ENCODE assay signal across 1 cellular context in the genomic region with DNA sequence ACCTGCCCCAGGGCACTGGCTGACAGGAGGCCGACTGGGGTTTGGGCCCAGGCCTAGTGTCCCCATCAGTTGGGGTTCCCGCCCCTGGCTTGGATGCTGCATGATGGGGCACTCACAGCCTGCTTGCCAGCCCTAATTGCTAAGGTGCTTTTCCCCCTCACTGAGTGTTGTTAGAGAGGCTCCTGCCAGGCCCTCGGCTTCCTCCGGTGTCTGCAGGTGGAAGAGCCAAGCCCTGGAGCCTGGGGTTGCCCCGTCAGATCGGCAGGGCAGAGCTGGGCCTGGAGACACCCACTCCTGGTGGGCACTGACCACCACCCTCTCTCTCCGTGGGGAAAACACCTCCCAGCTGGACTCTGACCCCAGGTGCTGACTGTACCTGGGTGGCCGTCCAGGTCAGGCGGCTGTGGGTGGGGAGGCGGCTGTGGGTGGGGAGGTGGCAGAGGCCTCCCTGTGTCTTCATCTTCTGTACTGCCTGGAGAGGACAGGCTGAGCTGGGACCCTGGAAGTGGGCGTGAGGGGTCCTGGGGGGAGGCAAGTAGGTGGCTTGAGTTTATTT.
TF ChIP-seq lines count a peak whose summit lies in the region.

No MANE protein-coding gene starts in this region.

TF ChIP-seq in HepG2, 621 proteins besides CTCF, POLR2A, EP300 and RAD21 (continues in another document):
- no peak for TF ChIP-seq ZNF234 (CRISPR knock-in tag; conservative IDR thresholded peaks at IDR 0.05)
- no peak for TF ChIP-seq ZNF414 (CRISPR knock-in tag; IDR thresholded peaks at IDR 0.05)
- 0 out of 2 replicates have a peak, but pooled peaks have one; percentile 39 for TF ChIP-seq ARID2 (CRISPR knock-in tag; IDR thresholded peaks at IDR 0.05; ENCODE audit: borderline replicate concordance)
- TF ChIP-seq ZNF609 (CRISPR knock-in tag; IDR thresholded peaks at IDR 0.05; ENCODE audit: borderline replicate concordance): no peak
- TF ChIP-seq ARNTL (CRISPR knock-in tag; IDR thresholded peaks at IDR 0.05): no peak
- 0 out of 2 replicates have a peak, but pooled peaks have one; percentile 9 for TF ChIP-seq TAF1 (CRISPR knock-in tag; IDR thresholded peaks at IDR 0.05)
- TF ChIP-seq ZNF501 (CRISPR knock-in tag; IDR thresholded peaks at IDR 0.05): no peak
- TF ChIP-seq RBM39 (IDR thresholded peaks at IDR 0.05; ENCODE audit: low read depth, low read length, poor library complexity, severe bottlenecking): peak; percentile 24
- 0 out of 2 replicates have a peak, but pooled peaks have one; percentile 12 for TF ChIP-seq HES4 (CRISPR knock-in tag; IDR thresholded peaks at IDR 0.05; ENCODE audit: borderline replicate concordance)
- 0 out of 2 replicates have a peak, but pooled peaks have one; percentile 8 for TF ChIP-seq JUN (CRISPR knock-in tag; IDR thresholded peaks at IDR 0.05)
- TF ChIP-seq SOX13 (IDR thresholded peaks at IDR 0.05): no peak
- no peak for TF ChIP-seq SOX13 (CRISPR knock-in tag; conservative IDR thresholded peaks at IDR 0.05 in 1 of 2, IDR thresholded peaks at IDR 0.05 in 1 of 2)
- 0 out of 2 replicates have a peak, but pooled peaks have one; percentile 33 for TF ChIP-seq BORCS8-MEF2B (CRISPR knock-in tag; IDR thresholded peaks at IDR 0.05)
- no peak for TF ChIP-seq ZFP1 (CRISPR knock-in tag; IDR thresholded peaks at IDR 0.05)
- TF ChIP-seq ZNF724P (CRISPR knock-in tag; IDR thresholded peaks at IDR 0.05; ENCODE audit: borderline replicate concordance): no peak
- TF ChIP-seq ZBTB49 (CRISPR knock-in tag; IDR thresholded peaks at IDR 0.05; ENCODE audit: borderline replicate concordance): no peak
- TF ChIP-seq CAMTA2 (CRISPR knock-in tag; IDR thresholded peaks at IDR 0.05; ENCODE audit: borderline replicate concordance): 0 out of 2 replicates have a peak, but pooled peaks have one; percentile 1
- TF ChIP-seq, protein P1, sequence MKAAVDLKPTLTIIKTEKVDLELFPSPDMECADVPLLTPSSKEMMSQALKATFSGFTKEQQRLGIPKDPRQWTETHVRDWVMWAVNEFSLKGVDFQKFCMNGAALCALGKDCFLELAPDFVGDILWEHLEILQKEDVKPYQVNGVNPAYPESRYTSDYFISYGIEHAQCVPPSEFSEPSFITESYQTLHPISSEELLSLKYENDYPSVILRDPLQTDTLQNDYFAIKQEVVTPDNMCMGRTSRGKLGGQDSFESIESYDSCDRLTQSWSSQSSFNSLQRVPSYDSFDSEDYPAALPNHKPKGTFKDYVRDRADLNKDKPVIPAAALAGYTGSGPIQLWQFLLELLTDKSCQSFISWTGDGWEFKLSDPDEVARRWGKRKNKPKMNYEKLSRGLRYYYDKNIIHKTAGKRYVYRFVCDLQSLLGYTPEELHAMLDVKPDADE (CRISPR knock-in tag; IDR thresholded peaks at IDR 0.05): no peak
- peak; percentile 32; the same call in 1 of the 2 replicates for TF ChIP-seq ZNF616 (CRISPR knock-in tag; IDR thresholded peaks at IDR 0.05; ENCODE audit: low read depth)
- TF ChIP-seq, protein P2, sequence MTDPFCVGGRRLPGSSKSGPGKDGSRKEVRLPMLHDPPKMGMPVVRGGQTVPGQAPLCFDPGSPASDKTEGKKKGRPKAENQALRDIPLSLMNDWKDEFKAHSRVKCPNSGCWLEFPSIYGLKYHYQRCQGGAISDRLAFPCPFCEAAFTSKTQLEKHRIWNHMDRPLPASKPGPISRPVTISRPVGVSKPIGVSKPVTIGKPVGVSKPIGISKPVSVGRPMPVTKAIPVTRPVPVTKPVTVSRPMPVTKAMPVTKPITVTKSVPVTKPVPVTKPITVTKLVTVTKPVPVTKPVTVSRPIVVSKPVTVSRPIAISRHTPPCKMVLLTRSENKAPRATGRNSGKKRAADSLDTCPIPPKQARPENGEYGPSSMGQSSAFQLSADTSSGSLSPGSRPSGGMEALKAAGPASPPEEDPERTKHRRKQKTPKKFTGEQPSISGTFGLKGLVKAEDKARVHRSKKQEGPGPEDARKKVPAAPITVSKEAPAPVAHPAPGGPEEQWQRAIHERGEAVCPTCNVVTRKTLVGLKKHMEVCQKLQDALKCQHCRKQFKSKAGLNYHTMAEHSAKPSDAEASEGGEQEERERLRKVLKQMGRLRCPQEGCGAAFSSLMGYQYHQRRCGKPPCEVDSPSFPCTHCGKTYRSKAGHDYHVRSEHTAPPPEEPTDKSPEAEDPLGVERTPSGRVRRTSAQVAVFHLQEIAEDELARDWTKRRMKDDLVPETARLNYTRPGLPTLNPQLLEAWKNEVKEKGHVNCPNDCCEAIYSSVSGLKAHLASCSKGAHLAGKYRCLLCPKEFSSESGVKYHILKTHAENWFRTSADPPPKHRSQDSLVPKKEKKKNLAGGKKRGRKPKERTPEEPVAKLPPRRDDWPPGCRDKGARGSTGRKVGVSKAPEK (CRISPR knock-in tag; IDR thresholded peaks at IDR 0.05; ENCODE audit: borderline replicate concordance): no peak
- peak; percentile 51; the same call in 1 of the 2 replicates for TF ChIP-seq UBTF (CRISPR knock-in tag; IDR thresholded peaks at IDR 0.05)
- TF ChIP-seq JUND (CRISPR knock-in tag; IDR thresholded peaks at IDR 0.05): peak; percentile 25; the same call in 1 of the 2 replicates
- no peak; the same call in 1 of the 2 replicates for TF ChIP-seq ESRRA (CRISPR knock-in tag; IDR thresholded peaks at IDR 0.05; ENCODE audit: low read depth)
- TF ChIP-seq, protein P3, sequence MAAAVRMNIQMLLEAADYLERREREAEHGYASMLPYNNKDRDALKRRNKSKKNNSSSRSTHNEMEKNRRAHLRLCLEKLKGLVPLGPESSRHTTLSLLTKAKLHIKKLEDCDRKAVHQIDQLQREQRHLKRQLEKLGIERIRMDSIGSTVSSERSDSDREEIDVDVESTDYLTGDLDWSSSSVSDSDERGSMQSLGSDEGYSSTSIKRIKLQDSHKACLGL (CRISPR knock-in tag; IDR thresholded peaks at IDR 0.05): peak; percentile 11; the same call in 1 of the 2 replicates
- TF ChIP-seq THAP8 (CRISPR knock-in tag; IDR thresholded peaks at IDR 0.05; ENCODE audit: borderline replicate concordance): no peak
- TF ChIP-seq SOX6 (IDR thresholded peaks at IDR 0.05): no peak
- TF ChIP-seq SOX6 (CRISPR knock-in tag; IDR thresholded peaks at IDR 0.05): no peak
- no peak for TF ChIP-seq ZNF256 (CRISPR knock-in tag; conservative IDR thresholded peaks at IDR 0.05)
- TF ChIP-seq, protein P4, sequence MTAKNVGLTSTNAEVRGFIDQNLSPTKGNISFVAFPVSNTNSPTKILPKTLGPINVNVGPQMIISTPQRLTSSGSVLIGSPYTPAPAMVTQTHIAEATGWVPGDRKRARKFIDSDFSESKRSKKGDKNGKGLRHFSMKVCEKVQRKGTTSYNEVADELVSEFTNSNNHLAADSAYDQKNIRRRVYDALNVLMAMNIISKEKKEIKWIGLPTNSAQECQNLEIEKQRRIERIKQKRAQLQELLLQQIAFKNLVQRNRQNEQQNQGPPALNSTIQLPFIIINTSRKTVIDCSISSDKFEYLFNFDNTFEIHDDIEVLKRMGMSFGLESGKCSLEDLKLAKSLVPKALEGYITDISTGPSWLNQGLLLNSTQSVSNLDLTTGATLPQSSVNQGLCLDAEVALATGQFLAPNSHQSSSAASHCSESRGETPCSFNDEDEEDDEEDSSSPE (CRISPR knock-in tag; IDR thresholded peaks at IDR 0.05): no peak
- 0 out of 2 replicates have a peak, but pooled peaks have one; percentile 2 for TF ChIP-seq ZNF451 (CRISPR knock-in tag; IDR thresholded peaks at IDR 0.05)
- 0 out of 2 replicates have a peak, but pooled peaks have one; percentile 8 for TF ChIP-seq PHF8 (CRISPR knock-in tag; IDR thresholded peaks at IDR 0.05)
- 0 out of 2 replicates have a peak, but pooled peaks have one; percentile 2 for TF ChIP-seq NFKB2 (CRISPR knock-in tag; IDR thresholded peaks at IDR 0.05; ENCODE audit: borderline replicate concordance)
- TF ChIP-seq ZNF562 (CRISPR knock-in tag; IDR thresholded peaks at IDR 0.05; ENCODE audit: borderline replicate concordance): no peak
- peak; percentile 49 for TF ChIP-seq ZEB1 (IDR thresholded peaks at IDR 0.05; ENCODE audit: insufficient replicate concordance, low read depth)
- 0 out of 2 replicates have a peak, but pooled peaks have one; percentile 37 for TF ChIP-seq TMF1 (CRISPR knock-in tag; IDR thresholded peaks at IDR 0.05; ENCODE audit: low read depth)
- peak; percentile 11; the same call in 1 of the 2 replicates for TF ChIP-seq NFYB (CRISPR knock-in tag; IDR thresholded peaks at IDR 0.05)
- no peak for TF ChIP-seq ZNF792 (CRISPR knock-in tag; IDR thresholded peaks at IDR 0.05)
